ENCODE assay signal across 21 cellular contexts in genomic region chr3:55974421-55974820, GRCh38.
A peak's percentile ranks its signal among the peaks of the same experiment; 100 is the strongest.
DNase-seq lines count a peak whose midpoint lies in the region; ATAC-seq and TF ChIP-seq lines count a peak whose summit lies in the region.
"Had no signal": no experiment of that assay in that cellular context is flagged by ENCODE, and none has a peak within 500 bp of the region (broad histone marks: within the 10 kb centered on the region; RNA-seq: fewer than 3 reads in every experiment).

No MANE protein-coding gene starts in this region.

- H3K9me3 Mint-ChIP-seq in nephron: no peaks in the 10 kb centered on the region
- peaks cover 3% of the 10 kb centered on the region for H3K9me3 Mint-ChIP-seq in CD4-positive, alpha-beta T cell
- peaks cover 9 to 17% of the 10 kb centered on the region in 2 donors for H3K9me3 Mint-ChIP-seq in effector memory CD8-positive, alpha-beta T cell

- H3K27ac ChIP-seq in testis: no peak overlapping the region
- H3K27ac ChIP-seq in CD4-positive, alpha-beta T cell (ENCODE audit: low read depth, low read length): no peak overlapping the region
- H3K27ac ChIP-seq: A549; BLaER1 treated with 17β-estradiol and CSF1 and Interleukin-3, amounts not matched to agents 10 nM and 100 nM had no signal

- TF ChIP-seq CTCF in nephron (IDR thresholded peaks at IDR 0.05; ENCODE audit: unreplicated experiment in 3 of 3) (no peak), testis (IDR thresholded peaks at IDR 0.05) (no peak)
- no peak for TF ChIP-seq CTCF in CD4-positive, alpha-beta T cell (IDR thresholded peaks at IDR 0.05)

- POLR2A ChIA-PET in CD4-positive, alpha-beta T cell (lab: Charles Lee): no interaction called here

- H3K36me3 Mint-ChIP-seq in nephron (ENCODE audit: low read depth): no peaks in the 10 kb centered on the region
- no peaks in the 10 kb centered on the region for H3K36me3 Mint-ChIP-seq in CD4-positive, alpha-beta T cell (ENCODE audit: low read depth)
- H3K36me3 Mint-ChIP-seq in effector memory CD8-positive, alpha-beta T cell (ENCODE audit: insufficient read depth): no peaks in the 10 kb centered on the region
- H3K36me3 Mint-ChIP-seq: CD14-positive monocyte; CD4-positive, alpha-beta memory T cell had no signal

- no peaks in the 10 kb centered on the region for H3K27me3 Mint-ChIP-seq in nephron (ENCODE audit: low read depth)
- no peaks in the 10 kb centered on the region for H3K27me3 Mint-ChIP-seq in CD4-positive, alpha-beta T cell
- no peaks in the 10 kb centered on the region for H3K27me3 Mint-ChIP-seq in effector memory CD8-positive, alpha-beta T cell
- H3K27me3 Mint-ChIP-seq: CD4-positive, alpha-beta memory T cell had no signal

- H3K9me3 ChIP-seq in testis: no peaks in the 10 kb centered on the region
- no peaks in the 10 kb centered on the region for H3K9me3 ChIP-seq in CD4-positive, alpha-beta T cell (ENCODE audit: control insufficient read depth, low read length)
- H3K9me3 ChIP-seq: A549; BE2C; BLaER1 treated with 17β-estradiol and CSF1 and Interleukin-3, amounts not matched to agents 10 nM and 100 nM had no signal

- DNase-seq in cerebellar cortex (ENCODE audit: low spot score) (peak; percentile 65), testis (peak; percentile 42), hepatic stellate cell (ENCODE audit: low spot score) (no peak)
- DNase-seq in CD4-positive, alpha-beta T cell: no peak
- DNase-seq in stimulated activated naive CD4-positive, alpha-beta T cell (lab: John Stamatoyannopoulos, UW): no peak
- no peak for DNase-seq in effector memory CD8-positive, alpha-beta T cell
- DNase-seq: 8988T; ACHN; AML-193; BE2C; Calu3; CD4-positive, alpha-beta memory T cell; COR-L47; DMS53; GOT3; HFFc6 had no signal

- H3K4me3 ChIP-seq in testis: no peak overlapping the region
- H3K4me3 ChIP-seq: A549; BLaER1 treated with 17β-estradiol and CSF1 and Interleukin-3, amounts not matched to agents 10 nM and 100 nM; HAP-1 had no signal

- no peaks in the 10 kb centered on the region for H3K4me1 ChIP-seq in testis
- H3K4me1 ChIP-seq: A549; BE2C; BLaER1 treated with 17β-estradiol and CSF1 and Interleukin-3, amounts not matched to agents 10 nM and 100 nM had no signal

- H3K27ac Mint-ChIP-seq in nephron: peak overlapping the region; percentile 70 to 95 (median 70)
- no peak overlapping the region for H3K27ac Mint-ChIP-seq in CD4-positive, alpha-beta T cell
- H3K27ac Mint-ChIP-seq in effector memory CD8-positive, alpha-beta T cell: no peak overlapping the region
- H3K27ac Mint-ChIP-seq: CD14-positive monocyte; CD4-positive, alpha-beta memory T cell; HFFc6 had no signal

- 64 to 67% methylated on average over 10 of the region's 10 CpGs for whole genome bisulfite sequencing in testis, 2 donors

- no peaks in the 10 kb centered on the region for H3K36me3 ChIP-seq in testis (ENCODE audit: low read depth, missing control alignments)
- H3K36me3 ChIP-seq: BE2C; BLaER1 treated with 17β-estradiol and CSF1 and Interleukin-3, amounts not matched to agents 10 nM and 100 nM; HAP-1 had no signal

- ATAC-seq in CD4-positive, alpha-beta T cell (ENCODE audit: poor library complexity): no peak
- no peak for ATAC-seq in effector memory CD8-positive, alpha-beta T cell (replicated peaks)
- ATAC-seq: A549 had no signal

- intact Hi-C loops in testis (cut with DNase I; ENCODE audit: low total_unique reads): no loop called here
- intact Hi-C loops in CD4-positive, alpha-beta T cell (cut with DNase I, micrococcal nuclease): no loop called here

- peak overlapping the region in 2 of 3 experiments; percentile 15 to 47 for H3K4me3 Mint-ChIP-seq in nephron
- H3K4me3 Mint-ChIP-seq in CD4-positive, alpha-beta T cell: no peak overlapping the region
- H3K4me3 Mint-ChIP-seq in effector memory CD8-positive, alpha-beta T cell: no peak overlapping the region
- H3K4me3 Mint-ChIP-seq: CD14-positive monocyte; CD4-positive, alpha-beta memory T cell; HFFc6 had no signal

- H3K4me1 Mint-ChIP-seq in nephron: peaks cover 21% of the 10 kb centered on the region
- no peaks in the 10 kb centered on the region for H3K4me1 Mint-ChIP-seq in CD4-positive, alpha-beta T cell (ENCODE audit: low read depth)
- no peaks in the 10 kb centered on the region for H3K4me1 Mint-ChIP-seq in effector memory CD8-positive, alpha-beta T cell (ENCODE audit: low read depth in 2 of 2)
- H3K4me1 Mint-ChIP-seq: CD14-positive monocyte; CD4-positive, alpha-beta memory T cell had no signal

- no peak for TF ChIP-seq POLR2A in testis (IDR thresholded peaks at IDR 0.05)

- CTCF ChIA-PET in CD4-positive, alpha-beta T cell (lab: Charles Lee): no interaction called here

- no peaks in the 10 kb centered on the region for H3K27me3 ChIP-seq in testis
- H3K27me3 ChIP-seq in CD4-positive, alpha-beta T cell (ENCODE audit: control insufficient read depth, insufficient read depth, low read length): no peaks in the 10 kb centered on the region
- H3K27me3 ChIP-seq: BE2C had no signal

Comparison
In these comparisons a context has a peak if more than half of its experiments do, and no peak if none do; other contexts are left out.
1. DNase-seq: peak in cerebellar cortex (single experiment) and testis (single experiment); none in CD4-positive, alpha-beta T cell (0 of 10), stimulated activated naive CD4-positive, alpha-beta T cell (0 of 6), hepatic stellate cell (single experiment) and effector memory CD8-positive, alpha-beta T cell (0 of 3).
2. H3K27ac Mint-ChIP-seq: peak in nephron (3 of 3); none in CD4-positive, alpha-beta T cell (single experiment) and effector memory CD8-positive, alpha-beta T cell (0 of 2).
3. H3K4me3 Mint-ChIP-seq: peak in nephron (2 of 3); none in CD4-positive, alpha-beta T cell (single experiment) and effector memory CD8-positive, alpha-beta T cell (0 of 2).